Comparison of ENCODE assay signal across 23 cellular contexts in the genomic region with DNA sequence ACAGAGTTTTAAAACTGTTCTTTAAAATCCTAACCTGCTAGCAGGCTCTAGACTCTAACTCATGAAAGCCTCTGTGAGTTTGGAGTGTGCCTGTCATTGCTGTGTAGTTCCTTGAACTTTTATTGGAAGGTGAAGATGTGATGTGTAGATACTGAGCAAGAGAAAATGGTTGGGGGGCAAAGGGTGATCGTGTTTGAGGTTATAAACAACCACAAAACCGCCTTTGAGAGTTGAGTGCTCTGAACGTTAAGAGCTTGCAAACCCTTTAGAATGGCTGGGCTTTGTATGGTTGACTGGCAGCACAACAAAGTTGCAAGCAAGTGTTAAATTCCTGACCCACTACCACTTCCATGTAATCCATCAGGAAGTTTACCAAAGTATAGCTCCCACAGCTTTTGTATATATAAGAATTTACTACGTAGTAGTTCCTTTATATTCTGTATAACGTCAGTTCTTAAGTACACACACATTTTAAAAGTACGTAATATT.
"Had no signal": no experiment of that assay in that cellular context is flagged by ENCODE, and none has a peak within 500 bp of the region (broad histone marks: within the 10 kb centered on the region; RNA-seq: fewer than 3 reads in every experiment).

No MANE protein-coding gene starts in this region.

- DNase-seq: activated CD4-positive, alpha-beta T cell treated with anti-CD3 and anti-CD28 coated beads for 48 hours; activated CD4-positive, alpha-beta T cell treated with anti-CD3 and anti-CD28 coated beads, Interleukin-2, amount 50 U/mL, for 48 hours; activated CD4-positive, CD25-positive, alpha-beta regulatory T cell treated with anti-CD3 and anti-CD28 coated beads, Interleukin-2, amount 50 U/mL, for 72 hours; activated CD8-positive, alpha-beta memory T cell treated with anti-CD3 and anti-CD28 coated beads, Interleukin-2, amount 10 ng/mL, durations not matched to agents 7 days and 5 days; activated effector memory CD4-positive, alpha-beta T cell treated with anti-CD3 and anti-CD28 coated beads, Interleukin-2, amount 50 U/mL, for 16 hours; activated naive CD4-positive, alpha-beta T cell treated with Interleukin-2 at 50 U/mL for 16 hours; activated T-cell treated with anti-CD3 and anti-CD28 coated beads, Interleukin-2, amount 50 U/mL, for 24 hours; amygdala; brain microvascular endothelial cell; KG1; MM.1S; NCI-H1105; NCI-H1436; NCI-H1694 treated with DMSO at 0.1 percent for 48 hours; NCI-H2029 treated with DMSO at 0.1 percent for 48 hours; NCI-H524; PC-9; SHP77 treated with DMSO at 0.1 percent for 48 hours; T-helper 17 cell; T-helper 9 cell had no signal

- H3K27me3 ChIP-seq: brain microvascular endothelial cell, cardiac muscle cell had no signal

- ATAC-seq: activated CD8-positive, alpha-beta memory T cell treated with anti-CD3 and anti-CD28 coated beads, Interleukin-2, amount 10 ng/mL, durations not matched to agents 7 days and 5 days; T-helper 17 cell had no signal

- H3K36me3 Mint-ChIP-seq: activated CD8-positive, alpha-beta memory T cell treated with anti-CD3 and anti-CD28 coated beads, Interleukin-2, amount 10 ng/mL, durations not matched to agents 7 days and 5 days had no signal

- H3K4me1 Mint-ChIP-seq: activated CD8-positive, alpha-beta memory T cell treated with anti-CD3 and anti-CD28 coated beads, Interleukin-2, amount 10 ng/mL, durations not matched to agents 7 days and 5 days; T-helper 17 cell had no signal

- H3K4me3 ChIP-seq: cardiac muscle cell, PC-9 had no signal

- H2AFZ ChIP-seq: PC-9 had no signal

- H3K4me3 Mint-ChIP-seq: activated CD8-positive, alpha-beta memory T cell treated with anti-CD3 and anti-CD28 coated beads, Interleukin-2, amount 10 ng/mL, durations not matched to agents 7 days and 5 days; activated naive CD8-positive, alpha-beta T cell; activated T-cell treated with anti-CD3 and anti-CD28 coated beads, Interleukin-2, amount 50 U/mL, for 24 hours; T-helper 17 cell; WTC11 had no signal

- H3K27ac ChIP-seq: brain microvascular endothelial cell, cardiac muscle cell, PC-9 had no signal

- H3K4me2 ChIP-seq: PC-9 had no signal

- H3K27ac Mint-ChIP-seq: activated CD8-positive, alpha-beta memory T cell treated with anti-CD3 and anti-CD28 coated beads, Interleukin-2, amount 10 ng/mL, durations not matched to agents 7 days and 5 days; activated naive CD8-positive, alpha-beta T cell; activated T-cell treated with anti-CD3 and anti-CD28 coated beads, Interleukin-2, amount 50 U/mL, for 24 hours; T-helper 17 cell; WTC11 had no signal
